17 cellular contexts compared by ENCODE assay signal in genomic region chr6:22658934-22659333, GRCh38.
DNase-seq lines count a peak whose midpoint lies in the region; ATAC-seq, FAIRE-seq and TF ChIP-seq lines count a peak whose summit lies in the region.
"Had no signal": no experiment of that assay in that cellular context is flagged by ENCODE, and none has a peak within 500 bp of the region (broad histone marks: within the 10 kb centered on the region; RNA-seq: fewer than 3 reads in every experiment).

No MANE protein-coding gene starts in this region.

- H2AFZ ChIP-seq in GM12878 (ENCODE audit: control insufficient read depth, low read depth, low read length) (no peak overlapping the region), keratinocyte (ENCODE audit: control insufficient read depth, low read length) (peak overlapping the region; percentile 68)

- TF ChIP-seq CTCF in GM12878 (IDR thresholded peaks at IDR 0.05 in 2 of 3, conservative IDR thresholded peaks at IDR 0.05 in 1 of 3; ENCODE audit: control insufficient read depth in 2 of 3, extremely low read depth in 1 of 3, insufficient read depth in 1 of 3, low read depth in 3 of 3, low read length in 3 of 3) (no peak), keratinocyte (optimal IDR thresholded peaks at IDR 0.05 in 1 of 3, IDR thresholded peaks at IDR 0.05 in 1 of 3, conservative IDR thresholded peaks at IDR 0.05 in 1 of 3; ENCODE audit: extremely low read depth in 1 of 3, insufficient read depth in 2 of 3, low read length in 3 of 3) (no peak), progenitor cell of endocrine pancreas (IDR thresholded peaks at IDR 0.05; ENCODE audit: unreplicated experiment) (no peak)

- POLR2A ChIA-PET in GM12878 (lab: Charles Lee): interaction anchor here (0.5 to 0.6 kb wide), 2 partner anchors 605 to 823 kb away, joined by 3 to 5 read pairs; no protein-coding TSS in a partner anchor

- SMC1A ChIA-PET in GM12878 (lab: Charles Lee; ENCODE audit: uncharacterized antibody, unreplicated experiment): interaction anchor here (1.4 kb wide), 1 partner anchor 183 kb away, joined by 3 read pairs; no protein-coding TSS in a partner anchor

- BruUV-seq in GM12878 (replicated peaks; lab: Mats Ljungman, UMichigan): no TSS peak

- intact Hi-C loops in Right ventricle myocardium superior (cut with DNase I) (no loop called here), cardiac septum (cut with DNase I) (loop anchor here (5.0 kb wide), 1 partner anchor 37 kb away; no protein-coding TSS in a partner anchor), GM12878 (cut with micrococcal nuclease; ENCODE audit: unreplicated experiment) (no loop called here)

- no peaks in the 10 kb centered on the region for H3K27me3 Mint-ChIP-seq in progenitor cell of endocrine pancreas
- H3K27me3 Mint-ChIP-seq: CD4-positive, alpha-beta T cell had no signal

- H3K79me2 ChIP-seq in GM12878 (ENCODE audit: control insufficient read depth, insufficient read depth, low read length): no peaks in the 10 kb centered on the region
- H3K79me2 ChIP-seq in keratinocyte (ENCODE audit: control insufficient read depth, insufficient read depth, low read length): no peaks in the 10 kb centered on the region

- TF ChIP-seq EP300 in GM12878 (IDR thresholded peaks at IDR 0.05; ENCODE audit: borderline replicate concordance in 1 of 2, control insufficient read depth in 1 of 2, low read depth in 2 of 2, low read length in 2 of 2): no peak

- no peaks in the 10 kb centered on the region for H3K27me3 ChIP-seq in GM12878 (replicated peaks in 1 of 2; ENCODE audit: control insufficient read depth in 2 of 2, insufficient read depth in 2 of 2, low read length in 1 of 2)
- no peaks in the 10 kb centered on the region for H3K27me3 ChIP-seq in keratinocyte (ENCODE audit: control insufficient read depth, extremely low read depth, insufficient read depth, low read length)
- H3K27me3 ChIP-seq: Peyer's patch had no signal

- no peaks in the 10 kb centered on the region for H3K4me1 ChIP-seq in GM12878 (ENCODE audit: control insufficient read depth, insufficient read depth, low read length)
- peaks cover 7% of the 10 kb centered on the region for H3K4me1 ChIP-seq in keratinocyte (ENCODE audit: control insufficient read depth, extremely low read depth, insufficient read depth, low read length)

- TF ChIP-seq RAD21 in GM12878 (IDR thresholded peaks at IDR 0.05; ENCODE audit: insufficient read depth, low read depth, low read length): no peak

- ATAC-seq in Right ventricle myocardium superior (ENCODE audit: poor library complexity) (peak; percentile 69), GM12878 (no peak), GM19455 (IDR thresholded peaks at IDR 0.05; ENCODE audit: unreplicated experiment) (no peak)

- H4K20me1 ChIP-seq in GM12878 (ENCODE audit: control insufficient read depth, insufficient read depth): no peaks in the 10 kb centered on the region
- no peaks in the 10 kb centered on the region for H4K20me1 ChIP-seq in keratinocyte (ENCODE audit: control insufficient read depth, extremely low read depth, insufficient read depth, low read length)

- RAD21 ChIA-PET in GM12878 (lab: Charles Lee; ENCODE audit: unreplicated experiment): no interaction called here

- H3K36me3 Mint-ChIP-seq in progenitor cell of endocrine pancreas (ENCODE audit: insufficient read depth): peaks cover 6% of the 10 kb centered on the region

- H3K9me3 Mint-ChIP-seq in progenitor cell of endocrine pancreas (ENCODE audit: low read depth): peaks cover 14% of the 10 kb centered on the region
- H3K9me3 Mint-ChIP-seq: CD4-positive, alpha-beta T cell had no signal

- H3K27ac Mint-ChIP-seq in progenitor cell of endocrine pancreas: peak overlapping the region; percentile 22
- H3K27ac Mint-ChIP-seq: CD4-positive, alpha-beta T cell had no signal

- CTCF ChIA-PET in GM12878 (lab: Yijun Ruan, JAX): interaction anchor here (0.8 kb wide), 1 partner anchor 78 kb away, joined by 3 read pairs; no protein-coding TSS in a partner anchor

- H3K4me3 ChIP-seq in GM12878 (no peak overlapping the region), keratinocyte (ENCODE audit: control insufficient read depth in 2 of 3, extremely low read depth in 1 of 3, insufficient read depth in 2 of 3, low read depth in 1 of 3, low read length in 3 of 3) (no peak overlapping the region)
- H3K4me3 ChIP-seq: HAP-1, Peyer's patch had no signal

- dilution Hi-C loops in keratinocyte (cut with MboI; ENCODE audit: extremely low pct_ligation_motif_present, low sequenced_read_pairs): no loop called here

- DNase-seq in Right ventricle myocardium superior (no peak), cardiac septum (ENCODE audit: low spot score) (no peak), GM12878 (ENCODE audit: low read depth, low spot score) (no peak), keratinocyte (ENCODE audit: low read depth, low spot score) (no peak), progenitor cell of endocrine pancreas (ENCODE audit: low spot score, unreplicated experiment) (no peak), NCI-H69 (lab: John Stamatoyannopoulos, UW) (no peak)
- DNase-seq in activated CD8-positive, alpha-beta memory T cell treated with anti-CD3 and anti-CD28 coated beads, Interleukin-2, amount 50 U/mL, for 4 hours: no peak
- DNase-seq: AML-193; CD4-positive, alpha-beta T cell; GF-D8; IMR-90; Kasumi-1; NCI-H146; NCI-H774; Peyer's patch had no signal

- H3K4me2 ChIP-seq in GM12878 (ENCODE audit: control insufficient read depth, insufficient read depth) (no peak overlapping the region), keratinocyte (ENCODE audit: control insufficient read depth, extremely low read depth, insufficient read depth, low read depth, low read length) (no peak overlapping the region)

- no peak for FAIRE-seq in GM12878 (lab: Jason Lieb, UNC)
- FAIRE-seq in keratinocyte (lab: Jason Lieb, UNC): no peak

- H3K4me1 Mint-ChIP-seq in progenitor cell of endocrine pancreas (ENCODE audit: low read depth): peaks cover 55% of the 10 kb centered on the region

- no peaks in the 10 kb centered on the region for H3K9me1 ChIP-seq in keratinocyte (ENCODE audit: control insufficient read depth, extremely low read depth, insufficient read depth, low read length)

- no peaks in the 10 kb centered on the region for H3K9me3 ChIP-seq in GM12878 (replicated peaks; ENCODE audit: control insufficient read depth, insufficient read depth, low read length)
- H3K9me3 ChIP-seq in keratinocyte (ENCODE audit: control insufficient read depth, low read depth, low read length): no peaks in the 10 kb centered on the region
- H3K9me3 ChIP-seq: HAP-1, Peyer's patch had no signal

- TF ChIP-seq POLR2A in GM12878 (IDR thresholded peaks at IDR 0.05; ENCODE audit: low read depth, low read length): no peak

- H3K27ac ChIP-seq in GM12878 (ENCODE audit: control insufficient read depth, insufficient read depth) (no peak overlapping the region), keratinocyte (ENCODE audit: control insufficient read depth, insufficient read depth, low read length) (no peak overlapping the region)
- H3K27ac ChIP-seq: Peyer's patch had no signal

- H3K9ac ChIP-seq in GM12878 (ENCODE audit: control insufficient read depth, insufficient read depth, low read length) (no peak overlapping the region), keratinocyte (ENCODE audit: control insufficient read depth, extremely low read depth, insufficient read depth, low read length) (no peak overlapping the region)

- H3K4me3 Mint-ChIP-seq in progenitor cell of endocrine pancreas (ENCODE audit: low read depth): no peak overlapping the region
- H3K4me3 Mint-ChIP-seq: CD4-positive, alpha-beta T cell had no signal

- in situ Hi-C loops in GM12878 (cut with MboI): no loop called here

- no peaks in the 10 kb centered on the region for H3K36me3 ChIP-seq in GM12878 (ENCODE audit: control insufficient read depth in 2 of 2, insufficient read depth in 2 of 2, low read length in 1 of 2)
- no peaks in the 10 kb centered on the region for H3K36me3 ChIP-seq in keratinocyte (ENCODE audit: control insufficient read depth in 2 of 2, extremely low read depth in 1 of 2, insufficient read depth in 2 of 2, low read length in 2 of 2)
- H3K36me3 ChIP-seq: HAP-1, Peyer's patch had no signal

- 0% methylated on average over 1 of the region's 1 CpG for WGBS in GM12878 (ENCODE audit: insufficient coverage, insufficient replicate concordance, low lambda C conversion rate, missing lambda C conversion rate)

TF ChIP-seq in GM12878, 131 proteins besides CTCF, POLR2A, EP300 and RAD21:
- TF ChIP-seq CHD4 (IDR thresholded peaks at IDR 0.05): no peak
- peak; percentile 15 for TF ChIP-seq MEF2B (IDR thresholded peaks at IDR 0.05; ENCODE audit: partially characterized antibody, poor library complexity, severe bottlenecking)
- TF ChIP-seq NRF1 (conservative IDR thresholded peaks at IDR 0.05; ENCODE audit: low read depth, low read length): no peak
